Comparison of ENCODE assay signal across 20 cellular contexts in genomic region chr16:22646948-22647556, GRCh38.
A peak's percentile ranks its signal among the peaks of the same experiment; 100 is the strongest.
DNase-seq lines count a peak whose midpoint lies in the region; ATAC-seq, FAIRE-seq and TF ChIP-seq lines count a peak whose summit lies in the region.
"Had no signal": no experiment of that assay in that cellular context is flagged by ENCODE, and none has a peak within 500 bp of the region (broad histone marks: within the 10 kb centered on the region; RNA-seq: fewer than 3 reads in every experiment).

No MANE protein-coding gene starts in this region.

- no peak overlapping the region for H3K23ac ChIP-seq in H9 (ENCODE audit: insufficient read length, low read depth, low read length)

- TF ChIP-seq POLR2A in K562 (conservative IDR thresholded peaks at IDR 0.05) (no peak), body of pancreas (IDR thresholded peaks at IDR 0.05) (no peak)

- H3K4me2 ChIP-seq in H9 (ENCODE audit: insufficient read depth, insufficient read length, low read length), result no peak overlapping the region
- H3K4me2 ChIP-seq in K562 (ENCODE audit: insufficient read depth, low read length), result no peak overlapping the region
- H3K4me2 ChIP-seq: BLaER1 treated with 17β-estradiol and CSF1 and Interleukin-3, amounts not matched to agents 10 nM and 100 nM had no signal

- in situ Hi-C loops in K562 (cut with MboI), result no loop called here

- no peaks in the 10 kb centered on the region for H3K36me3 Mint-ChIP-seq in H9 (ENCODE audit: insufficient read depth in 1 of 3, low read depth in 3 of 3)
- H3K36me3 Mint-ChIP-seq: CD8-positive, alpha-beta T cell had no signal

- no TSS peak for BruUV-seq in K562 (replicated peaks; lab: Mats Ljungman, UMichigan)

- no peak overlapping the region for H4K91ac ChIP-seq in H9 (ENCODE audit: insufficient read length, low read depth, low read length)

- H3T11ph ChIP-seq in H9 (ENCODE audit: low read length), result no peak overlapping the region

- H3K56ac ChIP-seq in H9 (ENCODE audit: insufficient read length, low read depth, low read length), result no peak overlapping the region

- H3K79me2 ChIP-seq in H9 (ENCODE audit: insufficient read depth, low read length) (no peaks in the 10 kb centered on the region), K562 (ENCODE audit: control insufficient read depth, insufficient read depth, low read length) (no peaks in the 10 kb centered on the region)

- no peak for TF ChIP-seq CTCF in H9 (conservative IDR thresholded peaks at IDR 0.05)
- no peak for TF ChIP-seq CTCF in K562 (IDR thresholded peaks at IDR 0.05 in 2 of 3, conservative IDR thresholded peaks at IDR 0.05 in 1 of 3; ENCODE audit: insufficient read depth in 2 of 3, low read depth in 1 of 3, low read length in 3 of 3)
- no peak for TF ChIP-seq CTCF in foreskin keratinocyte (conservative IDR thresholded peaks at IDR 0.05)
- TF ChIP-seq CTCF in body of pancreas (IDR thresholded peaks at IDR 0.05), result no peak

- H3K9me3 Mint-ChIP-seq in H9, result no peaks in the 10 kb centered on the region
- H3K9me3 Mint-ChIP-seq: CD8-positive, alpha-beta T cell; HFFc6 had no signal

- no peaks in the 10 kb centered on the region for H3K27me3 Mint-ChIP-seq in H9 (ENCODE audit: low read depth)

- no peak overlapping the region for H3K14ac ChIP-seq in H9 (ENCODE audit: insufficient read depth, low read length)

- H2BK12ac ChIP-seq in H9 (ENCODE audit: insufficient read length, low read depth, low read length), result no peak overlapping the region

- no peak overlapping the region for H3K4ac ChIP-seq in H9 (ENCODE audit: low read depth, low read length)

- H4K20me1 ChIP-seq in H9 (ENCODE audit: control insufficient read depth, insufficient read depth, insufficient read length), result no peaks in the 10 kb centered on the region
- H4K20me1 ChIP-seq in K562 (replicated peaks; ENCODE audit: control insufficient read depth, insufficient read depth, low read length), result no peaks in the 10 kb centered on the region
- H4K20me1 ChIP-seq: BLaER1 treated with 17β-estradiol and CSF1 and Interleukin-3, amounts not matched to agents 10 nM and 100 nM had no signal

- H3K27ac ChIP-seq in H9 (ENCODE audit: insufficient read length, low read depth, low read length), result no peak overlapping the region
- H3K27ac ChIP-seq in K562 (ENCODE audit: extremely low read depth, low read depth, low read length), result no peak overlapping the region
- H3K27ac ChIP-seq in foreskin keratinocyte, result no peak overlapping the region
- H3K27ac ChIP-seq in body of pancreas, result no peak overlapping the region
- H3K27ac ChIP-seq: BLaER1 treated with 17β-estradiol and CSF1 and Interleukin-3, amounts not matched to agents 10 nM and 100 nM had no signal

- no peak overlapping the region for H2AK5ac ChIP-seq in H9 (ENCODE audit: insufficient read length, low read length)

- no peak overlapping the region for H2AFZ ChIP-seq in H9 (ENCODE audit: low read length)
- H2AFZ ChIP-seq in K562 (ENCODE audit: low read depth, low read length), result no peak overlapping the region

- no peak overlapping the region for H4K8ac ChIP-seq in H9 (replicated peaks; ENCODE audit: insufficient read length, low read depth, low read length)

- CTCF ChIA-PET in K562 (lab: Yijun Ruan, JAX; ENCODE audit: low intra/inter-chr PET ratio), result no interaction called here

- no peak for TF ChIP-seq EP300 in K562 (IDR thresholded peaks at IDR 0.05; ENCODE audit: low read length)

- H2BK15ac ChIP-seq in H9 (ENCODE audit: low read depth, low read length), result no peak overlapping the region

- no peaks in the 10 kb centered on the region for H3K23me2 ChIP-seq in H9 (ENCODE audit: insufficient read length, low read depth, low read length, poor library complexity, severe bottlenecking)

- H4K5ac ChIP-seq in H9 (ENCODE audit: insufficient read length, low read depth, low read length), result no peak overlapping the region

- whole genome bisulfite sequencing in H9 (ENCODE audit: extremely low coverage, insufficient read length, low lambda C conversion rate), result no CpG with 5 or more reads among the region's 7 CpGs
- 1% methylated on average over 7 of the region's 7 CpGs for WGBS in K562 (ENCODE audit: insufficient coverage, low coverage, missing lambda C conversion rate)
- 35 to 40% methylated on average over 7 of the region's 7 CpGs for WGBS in body of pancreas, 2 donors

- H3K9me1 ChIP-seq in K562 (ENCODE audit: control insufficient read depth, insufficient read depth, low read length), result no peaks in the 10 kb centered on the region

- no peak overlapping the region for H3K9ac ChIP-seq in H9 (ENCODE audit: extremely low read depth, insufficient read length, low read length)
- H3K9ac ChIP-seq in K562 (ENCODE audit: insufficient read depth in 1 of 2, low read depth in 2 of 2, low read length in 2 of 2), result no peak overlapping the region
- H3K9ac ChIP-seq: BLaER1 treated with 17β-estradiol and CSF1 and Interleukin-3, amounts not matched to agents 10 nM and 100 nM had no signal

- no peak overlapping the region for H2BK5ac ChIP-seq in H9 (ENCODE audit: insufficient read length, low read length)

- peak; percentile 13 for DNase-seq in NCI-H748 (lab: John Stamatoyannopoulos, UW; ENCODE audit: unreplicated experiment)
- no peak for DNase-seq in NCI-H748 treated with DMSO at 0.1 percent for 48 hours (lab: John Stamatoyannopoulos, UW)
- peak; percentile 18 for DNase-seq in H9
- peak in 1 of 4 experiments; percentile 17 for DNase-seq in K562 (ENCODE audit: extremely low read depth in 1 of 4, low spot score in 3 of 4)
- no peak for DNase-seq in foreskin keratinocyte
- DNase-seq in NCI-H1694 (lab: John Stamatoyannopoulos, UW), result no peak
- no peak for DNase-seq in body of pancreas
- DNase-seq in stimulated activated CD4-positive, alpha-beta T cell treated with anti-CD3 and anti-CD28 coated beads, Interleukin-15, amount 100 ng/mL, for 24 hours, result no peak
- DNase-seq: 8988T; Calu3; CD8-positive, alpha-beta T cell; DMS79 treated with DMSO at 0.1 percent for 48 hours; GF-D8; GOT3; HCEC 1CT; HFFc6; IMR-90 had no signal

- H3K4me1 ChIP-seq in H9 (ENCODE audit: insufficient read depth, low read length) (no peaks in the 10 kb centered on the region; the same call in 1 of the 2 replicates), K562 (replicated peaks in 1 of 2; ENCODE audit: control insufficient read depth in 2 of 2, insufficient read depth in 2 of 2, low read length in 2 of 2) (no peaks in the 10 kb centered on the region), foreskin keratinocyte (no peaks in the 10 kb centered on the region), body of pancreas (no peaks in the 10 kb centered on the region)
- H3K4me1 ChIP-seq: BLaER1 treated with 17β-estradiol and CSF1 and Interleukin-3, amounts not matched to agents 10 nM and 100 nM had no signal

- intact Hi-C loops in K562 (cut with micrococcal nuclease), result no loop called here
- intact Hi-C loops in body of pancreas (cut with DNase I), result no loop called here

- ATAC-seq in K562, result no peak
- peak; percentile 18 for ATAC-seq in foreskin keratinocyte
- no peak for ATAC-seq in body of pancreas
- ATAC-seq: CD8-positive, alpha-beta T cell had no signal

- H3K18ac ChIP-seq in H9 (ENCODE audit: insufficient read length, low read depth, low read length), result no peak overlapping the region

- no peak overlapping the region for H3K27ac Mint-ChIP-seq in H9
- H3K27ac Mint-ChIP-seq: B cell; CD8-positive, alpha-beta T cell; HFFc6 had no signal

- H3K9me3 ChIP-seq in H9 (ENCODE audit: control insufficient read depth, low read depth, low read length), result no peaks in the 10 kb centered on the region
- H3K9me3 ChIP-seq in K562 (replicated peaks; ENCODE audit: control insufficient read depth, insufficient read depth, low read depth, low read length), result no peaks in the 10 kb centered on the region
- H3K9me3 ChIP-seq in body of pancreas, result no peaks in the 10 kb centered on the region

- H3K36me3 ChIP-seq in K562 (ENCODE audit: control insufficient read depth, insufficient read depth, low read length), result no peaks in the 10 kb centered on the region
- H3K36me3 ChIP-seq in body of pancreas (replicated peaks in 1 of 2; ENCODE audit: insufficient read depth in 1 of 2, low read depth in 2 of 2), result no peaks in the 10 kb centered on the region
- H3K36me3 ChIP-seq: BLaER1 treated with 17β-estradiol and CSF1 and Interleukin-3, amounts not matched to agents 10 nM and 100 nM had no signal

- H2BK120ac ChIP-seq in H9 (ENCODE audit: low read depth, low read length, poor library complexity, severe bottlenecking), result no peak overlapping the region

- no peak for FAIRE-seq in K562 (lab: Jason Lieb, UNC)
- FAIRE-seq: HTR-8/SVneo had no signal

- TF ChIP-seq RAD21 in K562 (CRISPR knock-in tag; conservative IDR thresholded peaks at IDR 0.05 in 1 of 2, IDR thresholded peaks at IDR 0.05 in 1 of 2), result no peak

- POLR2A ChIA-PET in K562 (lab: Yijun Ruan, JAX), result no interaction called here

- H3K4me3 ChIP-seq in K562 (no peak overlapping the region), body of pancreas (no peak overlapping the region)
- H3K4me3 ChIP-seq: BLaER1 treated with 17β-estradiol and CSF1 and Interleukin-3, amounts not matched to agents 10 nM and 100 nM had no signal

- H3K27me3 ChIP-seq in H9 (ENCODE audit: insufficient read depth, low read length) (no peaks in the 10 kb centered on the region), K562 (ENCODE audit: control insufficient read depth in 2 of 2, insufficient read depth in 2 of 2, low read length in 2 of 2) (peaks cover 0 to 2% of the 10 kb centered on the region in 2 experiments; a peak in 1 of 5 replicates), foreskin keratinocyte (peaks cover 54% of the 10 kb centered on the region), body of pancreas (peaks cover 0 to 3% of the 10 kb centered on the region in 2 donors)
- H3K27me3 ChIP-seq: BLaER1 treated with 17β-estradiol and CSF1 and Interleukin-3, amounts not matched to agents 10 nM and 100 nM had no signal

- no peak overlapping the region for H3K4me3 Mint-ChIP-seq in H9
- H3K4me3 Mint-ChIP-seq: B cell; CD8-positive, alpha-beta T cell; HFFc6 had no signal

- no peaks in the 10 kb centered on the region for H3K79me1 ChIP-seq in H9 (ENCODE audit: insufficient read depth, low read depth, low read length, poor library complexity, severe bottlenecking)

- no peak overlapping the region for H2BK20ac ChIP-seq in H9 (ENCODE audit: low read depth, low read length, poor library complexity, severe bottlenecking)

- H3K4me1 Mint-ChIP-seq in H9, result no peaks in the 10 kb centered on the region
- H3K4me1 Mint-ChIP-seq: B cell had no signal

TF ChIP-seq in K562, 482 proteins besides CTCF, POLR2A, EP300 and RAD21 (continues in another document):
- peak; percentile 93 for TF ChIP-seq FOSL1 (tag; conservative IDR thresholded peaks at IDR 0.05)
- no peak for TF ChIP-seq PKNOX1 (IDR thresholded peaks at IDR 0.05)
- TF ChIP-seq ESRRA (IDR thresholded peaks at IDR 0.05; ENCODE audit: borderline replicate concordance, low read depth), result peak; percentile 71
- no peak for TF ChIP-seq KDM2B (CRISPR knock-in tag; IDR thresholded peaks at IDR 0.05)

Comparison
In these comparisons a context has a peak if more than half of its experiments do, and no peak if none do; other contexts are left out.
1. DNase-seq: peak in NCI-H748 (single experiment) and H9 (single experiment); none in NCI-H748 treated with DMSO at 0.1 percent for 48 hours (single experiment), foreskin keratinocyte (0 of 2), NCI-H1694 (single experiment), body of pancreas (0 of 4) and stimulated activated CD4-positive, alpha-beta T cell treated with anti-CD3 and anti-CD28 coated beads, Interleukin-15, amount 100 ng/mL, for 24 hours (single experiment).